38 cellular contexts compared by ENCODE assay signal in the genomic region with DNA sequence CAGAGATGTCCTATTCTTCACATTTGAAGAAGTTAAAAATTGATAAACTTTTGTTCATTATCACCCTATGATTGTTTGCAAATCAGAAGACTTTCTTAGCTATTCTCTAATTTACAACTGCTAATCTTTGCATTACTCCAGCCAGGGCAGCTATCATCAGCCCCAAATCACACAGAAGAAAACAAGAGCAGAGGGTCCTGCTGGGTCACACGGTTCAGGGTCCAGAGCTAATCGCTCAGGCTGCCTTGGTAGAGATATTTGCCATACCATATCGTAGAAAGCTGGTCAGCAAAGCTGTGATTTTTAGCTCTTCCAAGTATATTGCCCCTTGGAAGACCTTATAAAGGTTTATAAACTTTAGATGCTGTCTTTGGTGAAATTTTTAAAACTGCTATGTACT.
"Had no signal": no experiment of that assay in that cellular context is flagged by ENCODE, and none has a peak within 500 bp of the region (broad histone marks: within the 10 kb centered on the region; RNA-seq: fewer than 3 reads in every experiment).

No MANE protein-coding gene starts in this region.

- H3K9me3 Mint-ChIP-seq: activated T-cell treated with anti-CD3 and anti-CD28 coated beads, Interleukin-2, amount 50 U/mL, for 4 hours; activated T-helper 1 cell treated with anti-CD3 and anti-CD28 coated beads, Interleukin-12 subunit alpha, Interleukin-12 subunit beta, Interleukin-2, Interleukin-4 antibody, amounts not matched to agents 30 ng/mL and 10 ng/mL and 1 ng/mL, durations not matched to agents 14 hours and 24 hours and 36 hours had no signal

- H3K27ac ChIP-seq: breast epithelium, Peyer's patch, WERI-Rb-1 had no signal

- FAIRE-seq: astrocyte had no signal

- H3K36me3 ChIP-seq: adrenal gland, breast epithelium, MG63, Peyer's patch, WERI-Rb-1 had no signal

- H3K9me3 ChIP-seq: adrenal gland, body of pancreas, breast epithelium, MG63, Peyer's patch had no signal

- H3K27me3 ChIP-seq: adrenal gland, body of pancreas, breast epithelium, MG63, Peyer's patch had no signal

- DNase-seq: activated CD4-positive, alpha-beta T cell treated with anti-CD3 and anti-CD28 coated beads for 1 hour; activated CD4-positive, alpha-beta T cell treated with anti-CD3 and anti-CD28 coated beads for 48 hours; activated CD4-positive, alpha-beta T cell treated with anti-CD3 and anti-CD28 coated beads, Interleukin-2, amount 50 U/mL, for 4 hours; activated CD4-positive, CD25-positive, alpha-beta regulatory T cell; activated CD8-positive, alpha-beta T cell treated with anti-CD3 and anti-CD28 coated beads, Interleukin-2, amount 10 ng/mL, durations not matched to agents 7 days and 5 days; activated gamma-delta T cell treated with Interleukin-2 at 50 U/mL for 16 hours; activated naive CD4-positive, alpha-beta T cell treated with anti-CD3 and anti-CD28 coated beads for 36 hours; activated T-cell treated with anti-CD3 and anti-CD28 coated beads for 4 hours; activated T-cell treated with anti-CD3 and anti-CD28 coated beads, Interleukin-2, amount 50 U/mL, for 4 hours; caudate nucleus; Karpas-422; KBM-7; MG63; NCI-H1048; NCI-H1105 treated with DMSO at 0.1 percent for 48 hours; NCI-H1436; NCI-H1694; NCI-H1930; NCI-H2081 treated with DMSO at 0.1 percent for 48 hours; NCI-H345; NCI-H524 treated with DMSO at 0.1 percent for 48 hours; NK-92 treated with Interleukin-12 subunit alpha and Interleukin-12 subunit beta, amount 100 ng/mL, for 24 hours; PC-3; Peyer's patch; SIG-M5; SW 1271; T-helper 1 cell; T-helper 2 cell; T-helper 9 cell; WERI-Rb-1 had no signal

- H3K4me3 ChIP-seq: adrenal gland, body of pancreas, breast epithelium, MG63, Peyer's patch had no signal

- H3K36me3 Mint-ChIP-seq: activated naive CD4-positive, alpha-beta T cell treated with anti-CD3 and anti-CD28 coated beads, Interleukin-2, amount 50 U/mL, for 72 hours had no signal

- H3K27ac Mint-ChIP-seq: activated CD8-positive, alpha-beta T cell treated with anti-CD3 and anti-CD28 coated beads, Interleukin-2, amount 10 ng/mL, durations not matched to agents 7 days and 5 days; activated naive CD4-positive, alpha-beta T cell treated with anti-CD3 and anti-CD28 coated beads for 36 hours; activated naive CD4-positive, alpha-beta T cell treated with anti-CD3 and anti-CD28 coated beads, Interleukin-2, amount 50 U/mL, for 72 hours; activated T-helper 1 cell treated with anti-CD3 and anti-CD28 coated beads, Interleukin-12 subunit alpha, Interleukin-12 subunit beta, Interleukin-2, Interleukin-4 antibody, amounts not matched to agents 30 ng/mL and 10 ng/mL and 1 ng/mL, durations not matched to agents 14 hours and 24 hours and 36 hours had no signal

- ATAC-seq: activated CD8-positive, alpha-beta T cell treated with anti-CD3 and anti-CD28 coated beads, Interleukin-2, amount 10 ng/mL, durations not matched to agents 7 days and 5 days; activated naive CD4-positive, alpha-beta T cell treated with anti-CD3 and anti-CD28 coated beads, Interleukin-2, amount 50 U/mL, for 72 hours; activated T-cell treated with anti-CD3 and anti-CD28 coated beads, Interleukin-2, amount 50 U/mL, for 4 hours; PC-3; Right ventricle myocardium inferior; SK-N-SH treated with all-trans-retinoic acid at 6 μM for 48 hours had no signal

- H3K4me3 Mint-ChIP-seq: activated CD8-positive, alpha-beta T cell treated with anti-CD3 and anti-CD28 coated beads, Interleukin-2, amount 10 ng/mL, durations not matched to agents 7 days and 5 days; activated naive CD4-positive, alpha-beta T cell treated with anti-CD3 and anti-CD28 coated beads for 36 hours; activated T-cell treated with anti-CD3 and anti-CD28 coated beads, Interleukin-2, amount 50 U/mL, for 4 hours; activated T-helper 1 cell treated with anti-CD3 and anti-CD28 coated beads, Interleukin-12 subunit alpha, Interleukin-12 subunit beta, Interleukin-2, Interleukin-4 antibody, amounts not matched to agents 30 ng/mL and 10 ng/mL and 1 ng/mL, durations not matched to agents 14 hours and 24 hours and 36 hours had no signal
